ENCODE assay signal across 3 cellular contexts in the genomic region with DNA sequence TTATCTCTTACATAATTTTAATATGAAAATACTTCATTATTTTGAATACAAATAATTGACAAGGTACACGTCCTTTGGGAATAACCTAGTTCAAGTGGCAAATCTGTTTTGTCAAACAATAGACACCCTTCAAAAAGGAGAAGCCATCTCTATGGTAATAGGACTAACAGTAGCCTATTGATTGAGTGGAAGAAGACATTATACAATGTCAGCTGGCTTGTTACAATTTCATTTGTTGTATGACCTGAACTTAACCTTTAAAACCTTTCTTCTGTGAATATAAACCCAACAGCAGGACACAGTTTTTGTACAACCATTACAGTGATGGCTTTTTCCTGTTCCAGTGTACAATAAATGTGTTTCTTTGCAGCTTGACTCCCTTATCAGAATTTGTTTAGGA.
A peak's percentile ranks its signal among the peaks of the same experiment; 100 is the strongest.
TF ChIP-seq lines count a peak whose summit lies in the region.

No MANE protein-coding gene starts in this region.

TF ChIP-seq in HEK293, 187 proteins besides CTCF, POLR2A, EP300 and RAD21:
- no peak for TF ChIP-seq ZNF426 (tag by site-specific recombination; IDR thresholded peaks at IDR 0.05)
- TF ChIP-seq, protein P1, sequence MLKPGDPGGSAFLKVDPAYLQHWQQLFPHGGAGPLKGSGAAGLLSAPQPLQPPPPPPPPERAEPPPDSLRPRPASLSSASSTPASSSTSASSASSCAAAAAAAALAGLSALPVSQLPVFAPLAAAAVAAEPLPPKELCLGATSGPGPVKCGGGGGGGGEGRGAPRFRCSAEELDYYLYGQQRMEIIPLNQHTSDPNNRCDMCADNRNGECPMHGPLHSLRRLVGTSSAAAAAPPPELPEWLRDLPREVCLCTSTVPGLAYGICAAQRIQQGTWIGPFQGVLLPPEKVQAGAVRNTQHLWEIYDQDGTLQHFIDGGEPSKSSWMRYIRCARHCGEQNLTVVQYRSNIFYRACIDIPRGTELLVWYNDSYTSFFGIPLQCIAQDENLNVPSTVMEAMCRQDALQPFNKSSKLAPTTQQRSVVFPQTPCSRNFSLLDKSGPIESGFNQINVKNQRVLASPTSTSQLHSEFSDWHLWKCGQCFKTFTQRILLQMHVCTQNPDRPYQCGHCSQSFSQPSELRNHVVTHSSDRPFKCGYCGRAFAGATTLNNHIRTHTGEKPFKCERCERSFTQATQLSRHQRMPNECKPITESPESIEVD (tag by site-specific recombination; IDR thresholded peaks at IDR 0.05) = 0 out of 2 replicates have a peak, but pooled peaks have one; percentile 42
TF ChIP-seq in HEK293: peak in this region for 1.

TF ChIP-seq in neural cell, 6 proteins besides CTCF, POLR2A, EP300 and RAD21:
- no peak for TF ChIP-seq EZH2 (IDR thresholded peaks at IDR 0.05; ENCODE audit: borderline replicate concordance, insufficient read depth, low read length, poor library complexity, severe bottlenecking)
- peak; percentile 61 for TF ChIP-seq POLR2AphosphoS5 (IDR thresholded peaks at IDR 0.05)

TF ChIP-seq in SK-N-SH, 30 proteins besides CTCF, POLR2A, EP300 and RAD21:
- no peak for TF ChIP-seq NRF1 (IDR thresholded peaks at IDR 0.05; ENCODE audit: low read depth, low read length)
- no peak for TF ChIP-seq SMC3 (IDR thresholded peaks at IDR 0.05; ENCODE audit: low read depth, low read length)
- no peak for TF ChIP-seq TEAD4 (IDR thresholded peaks at IDR 0.05; ENCODE audit: borderline replicate concordance, insufficient read depth)
- TF ChIP-seq, protein P2, sequence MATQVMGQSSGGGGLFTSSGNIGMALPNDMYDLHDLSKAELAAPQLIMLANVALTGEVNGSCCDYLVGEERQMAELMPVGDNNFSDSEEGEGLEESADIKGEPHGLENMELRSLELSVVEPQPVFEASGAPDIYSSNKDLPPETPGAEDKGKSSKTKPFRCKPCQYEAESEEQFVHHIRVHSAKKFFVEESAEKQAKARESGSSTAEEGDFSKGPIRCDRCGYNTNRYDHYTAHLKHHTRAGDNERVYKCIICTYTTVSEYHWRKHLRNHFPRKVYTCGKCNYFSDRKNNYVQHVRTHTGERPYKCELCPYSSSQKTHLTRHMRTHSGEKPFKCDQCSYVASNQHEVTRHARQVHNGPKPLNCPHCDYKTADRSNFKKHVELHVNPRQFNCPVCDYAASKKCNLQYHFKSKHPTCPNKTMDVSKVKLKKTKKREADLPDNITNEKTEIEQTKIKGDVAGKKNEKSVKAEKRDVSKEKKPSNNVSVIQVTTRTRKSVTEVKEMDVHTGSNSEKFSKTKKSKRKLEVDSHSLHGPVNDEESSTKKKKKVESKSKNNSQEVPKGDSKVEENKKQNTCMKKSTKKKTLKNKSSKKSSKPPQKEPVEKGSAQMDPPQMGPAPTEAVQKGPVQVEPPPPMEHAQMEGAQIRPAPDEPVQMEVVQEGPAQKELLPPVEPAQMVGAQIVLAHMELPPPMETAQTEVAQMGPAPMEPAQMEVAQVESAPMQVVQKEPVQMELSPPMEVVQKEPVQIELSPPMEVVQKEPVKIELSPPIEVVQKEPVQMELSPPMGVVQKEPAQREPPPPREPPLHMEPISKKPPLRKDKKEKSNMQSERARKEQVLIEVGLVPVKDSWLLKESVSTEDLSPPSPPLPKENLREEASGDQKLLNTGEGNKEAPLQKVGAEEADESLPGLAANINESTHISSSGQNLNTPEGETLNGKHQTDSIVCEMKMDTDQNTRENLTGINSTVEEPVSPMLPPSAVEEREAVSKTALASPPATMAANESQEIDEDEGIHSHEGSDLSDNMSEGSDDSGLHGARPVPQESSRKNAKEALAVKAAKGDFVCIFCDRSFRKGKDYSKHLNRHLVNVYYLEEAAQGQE (IDR thresholded peaks at IDR 0.05; ENCODE audit: low read depth, low read length) = no peak
- TF ChIP-seq RXRA (IDR thresholded peaks at IDR 0.05; ENCODE audit: borderline replicate concordance, low read depth) = no peak
- TF ChIP-seq, protein P3, sequence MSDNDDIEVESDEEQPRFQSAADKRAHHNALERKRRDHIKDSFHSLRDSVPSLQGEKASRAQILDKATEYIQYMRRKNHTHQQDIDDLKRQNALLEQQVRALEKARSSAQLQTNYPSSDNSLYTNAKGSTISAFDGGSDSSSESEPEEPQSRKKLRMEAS (IDR thresholded peaks at IDR 0.05; ENCODE audit: low read depth) = no peak
- TF ChIP-seq, protein P4, sequence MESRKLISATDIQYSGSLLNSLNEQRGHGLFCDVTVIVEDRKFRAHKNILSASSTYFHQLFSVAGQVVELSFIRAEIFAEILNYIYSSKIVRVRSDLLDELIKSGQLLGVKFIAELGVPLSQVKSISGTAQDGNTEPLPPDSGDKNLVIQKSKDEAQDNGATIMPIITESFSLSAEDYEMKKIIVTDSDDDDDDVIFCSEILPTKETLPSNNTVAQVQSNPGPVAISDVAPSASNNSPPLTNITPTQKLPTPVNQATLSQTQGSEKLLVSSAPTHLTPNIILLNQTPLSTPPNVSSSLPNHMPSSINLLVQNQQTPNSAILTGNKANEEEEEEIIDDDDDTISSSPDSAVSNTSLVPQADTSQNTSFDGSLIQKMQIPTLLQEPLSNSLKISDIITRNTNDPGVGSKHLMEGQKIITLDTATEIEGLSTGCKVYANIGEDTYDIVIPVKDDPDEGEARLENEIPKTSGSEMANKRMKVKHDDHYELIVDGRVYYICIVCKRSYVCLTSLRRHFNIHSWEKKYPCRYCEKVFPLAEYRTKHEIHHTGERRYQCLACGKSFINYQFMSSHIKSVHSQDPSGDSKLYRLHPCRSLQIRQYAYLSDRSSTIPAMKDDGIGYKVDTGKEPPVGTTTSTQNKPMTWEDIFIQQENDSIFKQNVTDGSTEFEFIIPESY (IDR thresholded peaks at IDR 0.05; ENCODE audit: borderline replicate concordance, low read depth) = no peak
- no peak for TF ChIP-seq FOXJ3 (CRISPR knock-in tag; IDR thresholded peaks at IDR 0.05)
- TF ChIP-seq, protein P5, sequence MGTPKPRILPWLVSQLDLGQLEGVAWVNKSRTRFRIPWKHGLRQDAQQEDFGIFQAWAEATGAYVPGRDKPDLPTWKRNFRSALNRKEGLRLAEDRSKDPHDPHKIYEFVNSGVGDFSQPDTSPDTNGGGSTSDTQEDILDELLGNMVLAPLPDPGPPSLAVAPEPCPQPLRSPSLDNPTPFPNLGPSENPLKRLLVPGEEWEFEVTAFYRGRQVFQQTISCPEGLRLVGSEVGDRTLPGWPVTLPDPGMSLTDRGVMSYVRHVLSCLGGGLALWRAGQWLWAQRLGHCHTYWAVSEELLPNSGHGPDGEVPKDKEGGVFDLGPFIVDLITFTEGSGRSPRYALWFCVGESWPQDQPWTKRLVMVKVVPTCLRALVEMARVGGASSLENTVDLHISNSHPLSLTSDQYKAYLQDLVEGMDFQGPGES (IDR thresholded peaks at IDR 0.05; ENCODE audit: low read depth, low read length) = no peak
- no peak for TF ChIP-seq MXI1 (IDR thresholded peaks at IDR 0.05; ENCODE audit: low read depth, low read length)
- no peak for TF ChIP-seq RCOR1 (IDR thresholded peaks at IDR 0.05; ENCODE audit: low read length)
- no peak for TF ChIP-seq MEF2A (IDR thresholded peaks at IDR 0.05; ENCODE audit: borderline replicate concordance, low read depth)
- no peak for TF ChIP-seq POLR2AphosphoS5 (IDR thresholded peaks at IDR 0.05; ENCODE audit: low read depth, low read length)
- TF ChIP-seq GATA2 (CRISPR knock-in tag; IDR thresholded peaks at IDR 0.05) = no peak
- TF ChIP-seq, protein P6, sequence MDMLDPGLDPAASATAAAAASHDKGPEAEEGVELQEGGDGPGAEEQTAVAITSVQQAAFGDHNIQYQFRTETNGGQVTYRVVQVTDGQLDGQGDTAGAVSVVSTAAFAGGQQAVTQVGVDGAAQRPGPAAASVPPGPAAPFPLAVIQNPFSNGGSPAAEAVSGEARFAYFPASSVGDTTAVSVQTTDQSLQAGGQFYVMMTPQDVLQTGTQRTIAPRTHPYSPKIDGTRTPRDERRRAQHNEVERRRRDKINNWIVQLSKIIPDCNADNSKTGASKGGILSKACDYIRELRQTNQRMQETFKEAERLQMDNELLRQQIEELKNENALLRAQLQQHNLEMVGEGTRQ (IDR thresholded peaks at IDR 0.05; ENCODE audit: borderline replicate concordance, low read depth, low read length) = no peak
- no peak for TF ChIP-seq TAF1 (IDR thresholded peaks at IDR 0.05; ENCODE audit: borderline replicate concordance, low read depth, low read length)
- TF ChIP-seq, protein P7, sequence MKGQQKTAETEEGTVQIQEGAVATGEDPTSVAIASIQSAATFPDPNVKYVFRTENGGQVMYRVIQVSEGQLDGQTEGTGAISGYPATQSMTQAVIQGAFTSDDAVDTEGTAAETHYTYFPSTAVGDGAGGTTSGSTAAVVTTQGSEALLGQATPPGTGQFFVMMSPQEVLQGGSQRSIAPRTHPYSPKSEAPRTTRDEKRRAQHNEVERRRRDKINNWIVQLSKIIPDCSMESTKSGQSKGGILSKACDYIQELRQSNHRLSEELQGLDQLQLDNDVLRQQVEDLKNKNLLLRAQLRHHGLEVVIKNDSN (IDR thresholded peaks at IDR 0.05; ENCODE audit: borderline replicate concordance, low read depth) = no peak
- TF ChIP-seq TCF12 (IDR thresholded peaks at IDR 0.05) = no peak
- no peak for TF ChIP-seq CHD2 (IDR thresholded peaks at IDR 0.05; ENCODE audit: low read length, partially characterized antibody)
- no peak for TF ChIP-seq YY1 (IDR thresholded peaks at IDR 0.05; ENCODE audit: low read depth)
TF ChIP-seq in SK-N-SH: peak in this region for 0.
